ENCODE assay signal across 13 cellular contexts in genomic region chr4:113050837-113051236, GRCh38.
"Had no signal": no experiment of that assay in that cellular context is flagged by ENCODE, and none has a peak within 500 bp of the region (broad histone marks: within the 10 kb centered on the region; RNA-seq: fewer than 3 reads in every experiment).

No MANE protein-coding gene starts in this region.

- H3K36me3 ChIP-seq: stomach, tibial artery had no signal

- DNase-seq: activated CD4-positive, alpha-beta T cell treated with anti-CD3 and anti-CD28 coated beads, Interleukin-2, amount 10 ng/mL, durations not matched to agents 7 days and 5 days; activated CD4-positive, CD25-positive, alpha-beta regulatory T cell; activated CD8-positive, alpha-beta memory T cell treated with anti-CD3 and anti-CD28 coated beads for 24 hours; activated naive CD4-positive, alpha-beta T cell treated with anti-CD3 and anti-CD28 coated beads, Interleukin-2, amount 10 ng/mL, durations not matched to agents 7 days and 5 days; glutamatergic neuron; mucosa of descending colon; natural killer cell; stimulated activated CD4-positive, alpha-beta T cell treated with anti-CD3 and anti-CD28 coated beads, Interleukin-4, amount 100 ng/mL, for 24 hours; stomach; tibial artery had no signal

- H3K4me3 ChIP-seq: mucosa of descending colon, tibial artery had no signal

- H3K27me3 ChIP-seq: stomach, tibial artery had no signal

- H3K9me3 ChIP-seq: mucosa of descending colon, stomach, tibial artery had no signal

- FAIRE-seq: islet of Langerhans had no signal

- H3K4me1 ChIP-seq: stomach had no signal

- H3K27ac ChIP-seq: stomach, tibial artery had no signal

- ATAC-seq: esophagus mucosa, left lobe of liver, mucosa of descending colon, natural killer cell had no signal
